ENCODE assay signal across 8 cellular contexts in the genomic region with DNA sequence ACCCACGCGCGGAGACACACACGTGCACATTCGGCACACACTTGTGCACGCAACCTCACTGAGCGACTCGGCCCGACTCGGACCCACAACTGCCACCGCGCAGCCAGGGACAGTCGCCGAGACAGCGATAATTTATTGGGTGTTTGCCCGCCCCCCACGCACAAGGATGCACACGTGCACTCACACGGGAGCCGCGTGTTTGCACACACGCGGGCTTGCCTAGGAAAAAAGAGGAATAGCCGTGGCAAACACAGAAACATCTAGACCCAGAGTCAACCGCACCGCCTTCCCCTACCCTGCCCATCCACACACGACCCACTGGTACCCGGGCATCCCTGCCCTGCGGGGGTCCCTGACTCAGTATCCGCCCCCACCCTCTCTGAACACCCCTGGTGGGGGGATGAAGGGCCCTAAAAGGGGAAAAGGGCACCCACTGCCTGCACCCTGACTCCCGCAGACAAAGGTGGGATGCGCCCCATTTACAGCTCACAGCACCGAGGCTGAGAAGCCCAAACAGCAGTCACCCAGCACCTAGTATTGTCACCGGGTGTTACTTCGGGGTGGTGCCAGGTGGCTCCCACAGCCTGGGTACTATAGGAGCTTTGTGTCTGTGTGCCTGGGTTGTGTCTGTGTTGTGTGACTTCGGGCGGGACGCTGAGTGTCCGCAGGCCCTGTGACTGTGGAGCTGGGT. TPM values are rescaled to one million over a fixed set of nuclear protein-coding genes. Genes with fewer than 3 reads are reported as not detected.
DNase-seq lines count a peak whose midpoint lies in the region; ATAC-seq and TF ChIP-seq lines count a peak whose summit lies in the region.

No MANE protein-coding gene starts in this region.

- H3K36me3 ChIP-seq in lower lobe of right lung (no peaks in the 10 kb centered on the region), tibial artery (no peaks in the 10 kb centered on the region)

- H3K27me3 ChIP-seq in lower lobe of right lung (ENCODE audit: low read depth) = no peaks in the 10 kb centered on the region
- H3K27me3 ChIP-seq in tibial artery = peaks cover 0 to 22% of the 10 kb centered on the region in 2 donors

- ATAC-seq in lower lobe of right lung (peak in 1 of 2 donors; percentile 1), GM19467 (IDR thresholded peaks at IDR 0.05; ENCODE audit: unreplicated experiment) (no peak), GM18498 (IDR thresholded peaks at IDR 0.05; ENCODE audit: unreplicated experiment) (no peak)

- H3K9me3 ChIP-seq in lower lobe of right lung (no peaks in the 10 kb centered on the region), tibial artery (no peaks in the 10 kb centered on the region)

- intact Hi-C loops in lower lobe of right lung (cut with DNase I) = no loop called here
- intact Hi-C loops in tibial artery (cut with DNase I; ENCODE audit: low total_unique reads) = no loop called here

- H3K27ac ChIP-seq in lower lobe of right lung (peak overlapping the region; percentile 97), tibial artery (peak overlapping the region; percentile 89 to 90)

- H3K4me3 ChIP-seq in astrocyte of the cerebellum (ENCODE audit: low read depth, low read length) (peak overlapping the region; percentile 25), lower lobe of right lung (peak overlapping the region; percentile 80), tibial artery (peak overlapping the region; percentile 63 to 66)

- H3K4me1 ChIP-seq in lower lobe of right lung (peaks cover 77% of the 10 kb centered on the region), tibial artery (peaks cover 6 to 73% (median 60%) of the 10 kb centered on the region in 4 donors)

- TF ChIP-seq CTCF in astrocyte of the cerebellum (IDR thresholded peaks at IDR 0.05; ENCODE audit: low read depth, low read length, missing control alignments) (no peak), lower lobe of right lung (IDR thresholded peaks at IDR 0.05) (no peak), tibial artery (IDR thresholded peaks at IDR 0.05) (no peak)

- DNase-seq in stimulated activated CD4-positive, alpha-beta T cell treated with anti-CD3 and anti-CD28 coated beads, Interleukin-2, amount 100 ng/mL, for 4 hours (ENCODE audit: low read depth) = peak; percentile 33
- no peak for DNase-seq in stimulated activated CD4-positive, alpha-beta T cell treated with anti-CD3 and anti-CD28 coated beads, Interleukin-2, amount 100 ng/mL, for 24 hours
- DNase-seq in astrocyte of the cerebellum (ENCODE audit: low read depth) (no peak), lower lobe of right lung (peak; percentile 81), tibial artery (peak; percentile 62 to 80), NOMO-1 treated with dmso at 0.1 percent for 144 hours (lab: John Stamatoyannopoulos, UW; ENCODE audit: unreplicated experiment) (no peak)

- in situ Hi-C loops in astrocyte of the cerebellum (cut with HindIII; ENCODE audit: low sequenced_read_pairs) = no loop called here

RNA-seq across cellular contexts. Expression of a gene that starts 1.0 kb away (rescaled TPM):
- total RNA-seq in lower lobe of right lung = 65.6 TPM

RNA-seq across cellular contexts. Expression of a gene that starts 19.8 kb away (rescaled TPM):
- 30.6 TPM for total RNA-seq in lower lobe of right lung

RNA-seq across cellular contexts. Expression of a gene that starts 20.8 kb away (rescaled TPM):
- 35.4 TPM for total RNA-seq in lower lobe of right lung

RNA-seq across cellular contexts. Expression of a gene that starts 32.2 kb away (rescaled TPM):
- total RNA-seq in lower lobe of right lung = 21.2 TPM

Comparison
In these comparisons a context has a peak if more than half of its experiments do, and no peak if none do; other contexts are left out.
1. DNase-seq: peak in stimulated activated CD4-positive, alpha-beta T cell treated with anti-CD3 and anti-CD28 coated beads, Interleukin-2, amount 100 ng/mL, for 4 hours (single experiment), lower lobe of right lung (single experiment) and tibial artery (2 of 2); none in stimulated activated CD4-positive, alpha-beta T cell treated with anti-CD3 and anti-CD28 coated beads, Interleukin-2, amount 100 ng/mL, for 24 hours (0 of 2), astrocyte of the cerebellum (single experiment) and NOMO-1 treated with dmso at 0.1 percent for 144 hours (single experiment).
2. H3K4me3 ChIP-seq: peak in every context shown above with its lines; median percentile 80 in lower lobe of right lung; 64 in tibial artery; 25 in astrocyte of the cerebellum.